9 cellular contexts compared by ENCODE assay signal in genomic region chr15:69593981-69594966, GRCh38.
DNase-seq lines count a peak whose midpoint lies in the region; ATAC-seq and TF ChIP-seq lines count a peak whose summit lies in the region.
"Had no signal": no experiment of that assay in that cellular context is flagged by ENCODE, and none has a peak within 500 bp of the region (broad histone marks: within the 10 kb centered on the region; RNA-seq: fewer than 3 reads in every experiment).

No MANE protein-coding gene starts in this region.

- H3K36me3 ChIP-seq in mucosa of descending colon (ENCODE audit: low read depth) (no peaks in the 10 kb centered on the region), vagina (no peaks in the 10 kb centered on the region)

- peak; percentile 97 for DNase-seq in COLO668 (lab: John Stamatoyannopoulos, UW; ENCODE audit: unreplicated experiment)
- DNase-seq in NCI-H2081 (lab: John Stamatoyannopoulos, UW), result peak; percentile 98 to 99
- DNase-seq in brain pericyte (ENCODE audit: low read depth, low spot score), result peak; percentile 79
- DNase-seq in mucosa of descending colon, result peak; percentile 89 to 93 (median 92)
- no peak for DNase-seq in immature natural killer cell
- no peak for DNase-seq in vagina (ENCODE audit: extremely low spot score in 2 of 2)
- no peak for DNase-seq in glutamatergic neuron
- DNase-seq in EL, result no peak

- H3K27ac ChIP-seq in vagina, result no peak overlapping the region

- H3K27ac Mint-ChIP-seq in immature natural killer cell (no peak overlapping the region), glutamatergic neuron (ENCODE audit: unreplicated experiment) (no peak overlapping the region)
- H3K27ac Mint-ChIP-seq: T-cell had no signal

- H3K27me3 Mint-ChIP-seq in immature natural killer cell (ENCODE audit: low read depth in 3 of 3) (peaks cover 10 to 17% (median 12%) of the 10 kb centered on the region in 3 donors), glutamatergic neuron (ENCODE audit: unreplicated experiment) (peaks cover 13% of the 10 kb centered on the region)

- H3K4me3 ChIP-seq in mucosa of descending colon, result no peak overlapping the region
- H3K4me3 ChIP-seq in vagina, result no peak overlapping the region

- TF ChIP-seq CTCF in mucosa of descending colon (IDR thresholded peaks at IDR 0.05) (no peak), vagina (IDR thresholded peaks at IDR 0.05) (no peak), glutamatergic neuron (IDR thresholded peaks at IDR 0.05; ENCODE audit: partially characterized antibody, unreplicated experiment) (no peak)

- peaks cover 0 to 1% (median 0%) of the 10 kb centered on the region in 6 donors for H3K9me3 Mint-ChIP-seq in immature natural killer cell
- peaks cover 2% of the 10 kb centered on the region for H3K9me3 Mint-ChIP-seq in glutamatergic neuron (ENCODE audit: unreplicated experiment)
- H3K9me3 Mint-ChIP-seq: T-cell had no signal

- H3K27me3 ChIP-seq in vagina, result no peaks in the 10 kb centered on the region

- peak; percentile 88 for ATAC-seq in mucosa of descending colon

- no peak overlapping the region for H3K4me3 Mint-ChIP-seq in immature natural killer cell
- H3K4me3 Mint-ChIP-seq in glutamatergic neuron (ENCODE audit: unreplicated experiment), result no peak overlapping the region

- TF ChIP-seq POLR2A in vagina (IDR thresholded peaks at IDR 0.05), result no peak

- H3K36me3 Mint-ChIP-seq in immature natural killer cell, result no peaks in the 10 kb centered on the region
- peaks cover 12% of the 10 kb centered on the region for H3K36me3 Mint-ChIP-seq in glutamatergic neuron (ENCODE audit: unreplicated experiment)
- H3K36me3 Mint-ChIP-seq: T-cell had no signal

- H3K4me1 ChIP-seq in mucosa of descending colon (ENCODE audit: low read depth) (peaks cover 35% of the 10 kb centered on the region), vagina (peaks cover 24% of the 10 kb centered on the region)

- intact Hi-C loops in mucosa of descending colon (cut with DNase I, micrococcal nuclease), result loop anchor here in 1 of 2 donors (10.0 kb wide), 1 partner anchor 501 kb away; the partner anchor contains the start of gene TLE3
- intact Hi-C loops in vagina (cut with DNase I), result no loop called here

- peaks cover 5 to 11% of the 10 kb centered on the region in 2 donors for H3K4me1 Mint-ChIP-seq in immature natural killer cell
- no peaks in the 10 kb centered on the region for H3K4me1 Mint-ChIP-seq in glutamatergic neuron (ENCODE audit: low read depth, unreplicated experiment)

- H3K9me3 ChIP-seq in mucosa of descending colon, result no peaks in the 10 kb centered on the region
- no peaks in the 10 kb centered on the region for H3K9me3 ChIP-seq in vagina

Comparison
In these comparisons a context has a peak if more than half of its experiments do, and no peak if none do; other contexts are left out.
1. DNase-seq: peak in COLO668 (single experiment), NCI-H2081 (2 of 2), brain pericyte (single experiment) and mucosa of descending colon (3 of 3); none in immature natural killer cell (0 of 3), vagina (0 of 2), glutamatergic neuron (single experiment) and EL (single experiment).